ENCODE assay signal across 11 cellular contexts in genomic region chr3:58323795-58324674, GRCh38. TPM values are rescaled to one million over a fixed set of nuclear protein-coding genes. Genes with fewer than 3 reads are reported as not detected.
A peak's percentile ranks its signal among the peaks of the same experiment; 100 is the strongest.
DNase-seq lines count a peak whose midpoint lies in the region; ATAC-seq, FAIRE-seq and TF ChIP-seq lines count a peak whose summit lies in the region.
"Had no signal": no experiment of that assay in that cellular context is flagged by ENCODE, and none has a peak within 500 bp of the region (broad histone marks: within the 10 kb centered on the region; RNA-seq: fewer than 3 reads in every experiment).

No MANE protein-coding gene starts in this region.

- H3K36me3 ChIP-seq in keratinocyte (ENCODE audit: control insufficient read depth in 2 of 2, extremely low read depth in 1 of 2, insufficient read depth in 2 of 2, low read length in 2 of 2) = peaks cover 0 to 7% of the 10 kb centered on the region in 2 experiments

- no peak overlapping the region for H2BK20ac ChIP-seq in H9 (ENCODE audit: low read depth, low read length, poor library complexity, severe bottlenecking)

- H3K23me2 ChIP-seq in H9 (ENCODE audit: insufficient read length, low read depth, low read length, poor library complexity, severe bottlenecking) = no peaks in the 10 kb centered on the region

- H3K56ac ChIP-seq in H9 (ENCODE audit: insufficient read length, low read depth, low read length) = no peak overlapping the region

- H3K9me3 Mint-ChIP-seq in activated naive CD4-positive, alpha-beta T cell treated with anti-CD3 and anti-CD28 coated beads, Interleukin-2, amount 10 ng/mL, durations not matched to agents 7 days and 5 days = no peaks in the 10 kb centered on the region
- H3K9me3 Mint-ChIP-seq in type B pancreatic cell (no peaks in the 10 kb centered on the region), H9 (no peaks in the 10 kb centered on the region)

- no peak overlapping the region for H3K14ac ChIP-seq in H9 (ENCODE audit: insufficient read depth, low read length)

- no peaks in the 10 kb centered on the region for H3K9me1 ChIP-seq in keratinocyte (ENCODE audit: control insufficient read depth, extremely low read depth, insufficient read depth, low read length)

- dilution Hi-C loops in keratinocyte (cut with MboI; ENCODE audit: extremely low pct_ligation_motif_present, low sequenced_read_pairs) = no loop called here

- peak; percentile 36 for FAIRE-seq in keratinocyte (lab: Jason Lieb, UNC)

- H3K79me1 ChIP-seq in H9 (ENCODE audit: insufficient read depth, low read depth, low read length, poor library complexity, severe bottlenecking) = no peaks in the 10 kb centered on the region

- no peak overlapping the region for H2BK5ac ChIP-seq in H9 (ENCODE audit: insufficient read length, low read length)

- H3K4me1 Mint-ChIP-seq in activated naive CD4-positive, alpha-beta T cell treated with anti-CD3 and anti-CD28 coated beads, Interleukin-2, amount 10 ng/mL, durations not matched to agents 7 days and 5 days = peaks cover 28% of the 10 kb centered on the region
- H3K4me1 Mint-ChIP-seq in type B pancreatic cell (ENCODE audit: unreplicated experiment) = peaks cover 20% of the 10 kb centered on the region
- H3K4me1 Mint-ChIP-seq in H9 = peaks cover 22 to 32% of the 10 kb centered on the region in 2 experiments

- TF ChIP-seq CTCF in keratinocyte (optimal IDR thresholded peaks at IDR 0.05 in 1 of 3, IDR thresholded peaks at IDR 0.05 in 1 of 3, conservative IDR thresholded peaks at IDR 0.05 in 1 of 3; ENCODE audit: extremely low read depth in 1 of 3, insufficient read depth in 2 of 3, low read length in 3 of 3) = no peak
- no peak for TF ChIP-seq CTCF in type B pancreatic cell (conservative IDR thresholded peaks at IDR 0.05)
- no peak for TF ChIP-seq CTCF in H9 (conservative IDR thresholded peaks at IDR 0.05)

- H3K27ac Mint-ChIP-seq in activated naive CD4-positive, alpha-beta T cell treated with anti-CD3 and anti-CD28 coated beads, Interleukin-2, amount 10 ng/mL, durations not matched to agents 7 days and 5 days = peak overlapping the region; percentile 62
- peak overlapping the region; percentile 39 for H3K27ac Mint-ChIP-seq in type B pancreatic cell
- H3K27ac Mint-ChIP-seq in H9 = no peak overlapping the region

- no peaks in the 10 kb centered on the region for H4K20me1 ChIP-seq in keratinocyte (ENCODE audit: control insufficient read depth, extremely low read depth, insufficient read depth, low read length)
- no peaks in the 10 kb centered on the region for H4K20me1 ChIP-seq in H9 (ENCODE audit: control insufficient read depth, insufficient read depth, insufficient read length)

- H3K27me3 ChIP-seq in keratinocyte (ENCODE audit: control insufficient read depth, extremely low read depth, insufficient read depth, low read length) (no peaks in the 10 kb centered on the region), right cardiac atrium (ENCODE audit: control insufficient read depth, insufficient read depth) (no peaks in the 10 kb centered on the region), H9 (ENCODE audit: insufficient read depth, low read length) (no peaks in the 10 kb centered on the region)

- no peak overlapping the region for H4K8ac ChIP-seq in H9 (replicated peaks; ENCODE audit: insufficient read length, low read depth, low read length)

- no peak overlapping the region for H2BK12ac ChIP-seq in H9 (ENCODE audit: insufficient read length, low read depth, low read length)

- no peak for ATAC-seq in right cardiac atrium
- no peak for ATAC-seq in HG03135 (IDR thresholded peaks at IDR 0.05; ENCODE audit: unreplicated experiment)
- ATAC-seq: Panc1 had no signal

- intact Hi-C loops in right cardiac atrium (cut with DNase I) = loop anchor here in 2 of 4 donors (5.0 to 10.0 kb wide), 3 partner anchors 88 to 208 kb away; partner anchors contain the start of gene KCTD6 (in 1 of the 2)

- H3K4me3 Mint-ChIP-seq in activated naive CD4-positive, alpha-beta T cell treated with anti-CD3 and anti-CD28 coated beads, Interleukin-2, amount 10 ng/mL, durations not matched to agents 7 days and 5 days = no peak overlapping the region
- H3K4me3 Mint-ChIP-seq in type B pancreatic cell (no peak overlapping the region), H9 (no peak overlapping the region)

- H3K23ac ChIP-seq in H9 (ENCODE audit: insufficient read length, low read depth, low read length) = no peak overlapping the region

- no peak overlapping the region for H3K4ac ChIP-seq in H9 (ENCODE audit: low read depth, low read length)

- H2AFZ ChIP-seq in keratinocyte (ENCODE audit: control insufficient read depth, low read length) (no peak overlapping the region), H9 (ENCODE audit: low read length) (no peak overlapping the region)

- H2BK120ac ChIP-seq in H9 (ENCODE audit: low read depth, low read length, poor library complexity, severe bottlenecking) = no peak overlapping the region

- CTCF ChIA-PET in activated naive CD4-positive, alpha-beta T cell treated with anti-CD3 and anti-CD28 coated beads, Interleukin-2, amount 10 ng/mL, durations not matched to agents 7 days and 5 days (lab: Charles Lee) = interaction anchor here (0.8 to 4.1 kb wide), 7 partner anchors 8 to 351 kb away, joined by 3 to 20 read pairs (median 10); partner anchors contain the start of genes HTD2, PXK and RPP14

- H3K79me2 ChIP-seq in keratinocyte (ENCODE audit: control insufficient read depth, insufficient read depth, low read length) = no peaks in the 10 kb centered on the region
- no peaks in the 10 kb centered on the region for H3K79me2 ChIP-seq in H9 (ENCODE audit: insufficient read depth, low read length)

- no peak overlapping the region for H3K9ac ChIP-seq in keratinocyte (ENCODE audit: control insufficient read depth, extremely low read depth, insufficient read depth, low read length)
- H3K9ac ChIP-seq in H9 (ENCODE audit: extremely low read depth, insufficient read length, low read length) = no peak overlapping the region

- H3K4me1 ChIP-seq in keratinocyte (ENCODE audit: control insufficient read depth, extremely low read depth, insufficient read depth, low read length) (peaks cover 17% of the 10 kb centered on the region), right cardiac atrium (ENCODE audit: control insufficient read depth, insufficient read depth, low read length) (no peaks in the 10 kb centered on the region), H9 (ENCODE audit: insufficient read depth, low read length) (peaks cover 7% of the 10 kb centered on the region; the same call in 1 of the 2 replicates)

- no peak overlapping the region for H3K27ac ChIP-seq in keratinocyte (ENCODE audit: control insufficient read depth, insufficient read depth, low read length)
- no peak overlapping the region for H3K27ac ChIP-seq in right cardiac atrium (ENCODE audit: low read length)
- no peak overlapping the region for H3K27ac ChIP-seq in H9 (ENCODE audit: insufficient read length, low read depth, low read length)

- no peak overlapping the region for H3T11ph ChIP-seq in H9 (ENCODE audit: low read length)

- no peak overlapping the region for H3K18ac ChIP-seq in H9 (ENCODE audit: insufficient read length, low read depth, low read length)

- H3K9me3 ChIP-seq in keratinocyte (ENCODE audit: control insufficient read depth, low read depth, low read length) (no peaks in the 10 kb centered on the region), right cardiac atrium (ENCODE audit: control insufficient read depth, low read length) (no peaks in the 10 kb centered on the region), H9 (ENCODE audit: control insufficient read depth, low read depth, low read length) (no peaks in the 10 kb centered on the region)
- H3K9me3 ChIP-seq: mucosa of descending colon had no signal

- 69% methylated on average over 1 of the region's 1 CpG for WGBS in right cardiac atrium
- WGBS in H9 (ENCODE audit: extremely low coverage, insufficient read length, low lambda C conversion rate) = no CpG with 5 or more reads among the region's 1 CpG

- H3K27me3 Mint-ChIP-seq in activated naive CD4-positive, alpha-beta T cell treated with anti-CD3 and anti-CD28 coated beads, Interleukin-2, amount 10 ng/mL, durations not matched to agents 7 days and 5 days = no peaks in the 10 kb centered on the region
- H3K27me3 Mint-ChIP-seq in type B pancreatic cell (no peaks in the 10 kb centered on the region), H9 (ENCODE audit: low read depth) (no peaks in the 10 kb centered on the region; the same call in 1 of the 2 replicates)

- H4K5ac ChIP-seq in H9 (ENCODE audit: insufficient read length, low read depth, low read length) = no peak overlapping the region

- H3K4me2 ChIP-seq in keratinocyte (ENCODE audit: control insufficient read depth, extremely low read depth, insufficient read depth, low read depth, low read length) = no peak overlapping the region
- H3K4me2 ChIP-seq in H9 (ENCODE audit: insufficient read depth, insufficient read length, low read length) = no peak overlapping the region

- H3K36me3 Mint-ChIP-seq in activated naive CD4-positive, alpha-beta T cell treated with anti-CD3 and anti-CD28 coated beads, Interleukin-2, amount 10 ng/mL, durations not matched to agents 7 days and 5 days = peaks cover 6% of the 10 kb centered on the region
- H3K36me3 Mint-ChIP-seq in type B pancreatic cell (peaks cover 7% of the 10 kb centered on the region), H9 (ENCODE audit: insufficient read depth in 1 of 3, low read depth in 3 of 3) (peaks cover 0 to 15% (median 8%) of the 10 kb centered on the region in 3 experiments; a peak in 3 of 7 replicates)

- H2BK15ac ChIP-seq in H9 (ENCODE audit: low read depth, low read length) = no peak overlapping the region

- peak; percentile 23 for DNase-seq in stimulated activated CD4-positive, alpha-beta T cell treated with anti-CD3 and anti-CD28 coated beads, Interleukin-15, amount 100 ng/mL, for 24 hours
- no peak for DNase-seq in stimulated activated CD4-positive, alpha-beta T cell treated with anti-CD3 and anti-CD28 coated beads, Interleukin-4, amount 100 ng/mL, for 1 hour
- no peak for DNase-seq in activated naive CD4-positive, alpha-beta T cell treated with anti-CD3 and anti-CD28 coated beads, Interleukin-2, amount 10 ng/mL, durations not matched to agents 7 days and 5 days
- DNase-seq in keratinocyte (ENCODE audit: low read depth, low spot score) (no peak), type B pancreatic cell (ENCODE audit: extremely low spot score, unreplicated experiment) (no peak), right cardiac atrium (no peak), H9 (no peak)
- DNase-seq: activated CD8-positive, alpha-beta memory T cell treated with anti-CD3 and anti-CD28 coated beads, Interleukin-2, amount 50 U/mL, for 48 hours; mucosa of descending colon had no signal

- H4K91ac ChIP-seq in H9 (ENCODE audit: insufficient read length, low read depth, low read length) = no peak overlapping the region

- no peak overlapping the region for H2AK5ac ChIP-seq in H9 (ENCODE audit: insufficient read length, low read length)

- no peak overlapping the region for H3K4me3 ChIP-seq in keratinocyte (ENCODE audit: control insufficient read depth in 2 of 3, extremely low read depth in 1 of 3, insufficient read depth in 2 of 3, low read depth in 1 of 3, low read length in 3 of 3)
- H3K4me3 ChIP-seq in right cardiac atrium (ENCODE audit: low read length) = no peak overlapping the region
- H3K4me3 ChIP-seq: mucosa of descending colon had no signal

RNA-seq across cellular contexts. Expression of gene PXK, which starts 8.7 kb away (rescaled TPM):
- polyA plus RNA-seq in keratinocyte = 9.2 to 12.9 TPM (median 12.2 TPM) in 3 replicates
- polyA plus RNA-seq in keratinocyte (2011; ENCODE audit: low read depth) = 11.9 TPM
- polyA plus RNA-seq in keratinocyte (2011; cell fraction: cytosol; rRNA removed) = 10.4 and 15.0 TPM in 2 replicates
- polyA plus RNA-seq in keratinocyte (2011; cell fraction: nucleus; rRNA removed) = 14.8 and 15.1 TPM in 2 replicates
- polyA plus RNA-seq in keratinocyte (2012; ENCODE audit: low replicate concordance) = 9.1 and 13.2 TPM in 2 replicates
- 4.5 to 12.9 TPM (median 8.1 TPM) in 3 replicates for polyA minus RNA-seq in keratinocyte
- polyA minus RNA-seq in keratinocyte (2011; cell fraction: cytosol; rRNA and poly(A)+ RNA removed) = 10.4 TPM
- polyA minus RNA-seq in keratinocyte (2011; cell fraction: nucleus; rRNA and poly(A)+ RNA removed) = 6.8 and 14.3 TPM in 2 replicates
- total RNA-seq in type B pancreatic cell (ENCODE audit: low replicate concordance) = 12.4 and 15.1 TPM in 2 replicates
- total RNA-seq in right cardiac atrium = 10 to 100 TPM; 11.4 to 17.3 (median 13.7) TPM
- 7.7 TPM for polyA plus RNA-seq in right cardiac atrium
- 3.3 and 3.4 TPM in 2 replicates for total RNA-seq in H9 (2021)

RNA-seq across cellular contexts. Expression of gene HTD2, which starts 17.7 kb away (rescaled TPM):
- polyA plus RNA-seq in keratinocyte (10.5 to 12.5 TPM (median 11.2 TPM) in 3 replicates), right cardiac atrium (15.5 TPM)
- 10.5 TPM for polyA plus RNA-seq in keratinocyte (2011; ENCODE audit: low read depth)
- 7.7 and 14.5 TPM in 2 replicates for polyA plus RNA-seq in keratinocyte (2011; cell fraction: cytosol; rRNA removed)
- 10.8 and 11.0 TPM in 2 replicates for polyA plus RNA-seq in keratinocyte (2011; cell fraction: nucleus; rRNA removed)
- polyA plus RNA-seq in keratinocyte (2012; ENCODE audit: low replicate concordance) = 6.3 and 9.5 TPM in 2 replicates
- 1.2 to 10.8 TPM (median 9.9 TPM) in 3 replicates for polyA minus RNA-seq in keratinocyte
- polyA minus RNA-seq in keratinocyte (2011; cell fraction: cytosol; rRNA and poly(A)+ RNA removed) = 7.7 TPM
- polyA minus RNA-seq in keratinocyte (2011; cell fraction: nucleus; rRNA and poly(A)+ RNA removed) = 3.5 and 7.8 TPM in 2 replicates
- total RNA-seq in type B pancreatic cell (ENCODE audit: low replicate concordance) (10.6 and 11.4 TPM in 2 replicates), right cardiac atrium (10 to 100 TPM; 10.1 to 16.9 (median 12.2) TPM), H9 (2021) (13.4 and 16.1 TPM in 2 replicates)

RNA-seq across cellular contexts. Expression of gene RPP14, which starts 18.0 kb away (rescaled TPM):
- polyA plus RNA-seq in keratinocyte = 20.6 to 24.6 TPM (median 21.7 TPM) in 3 replicates
- polyA plus RNA-seq in keratinocyte (2011; ENCODE audit: low read depth) = 4.9 TPM
- 14.5 and 18.2 TPM in 2 replicates for polyA plus RNA-seq in keratinocyte (2011; cell fraction: cytosol; rRNA removed)
- polyA plus RNA-seq in keratinocyte (2011; cell fraction: nucleus; rRNA removed) = 20.6 and 21.1 TPM in 2 replicates
- polyA plus RNA-seq in keratinocyte (2012; ENCODE audit: low replicate concordance) = 7.5 and 14.5 TPM in 2 replicates
- 4.9 to 15.7 TPM (median 13.8 TPM) in 3 replicates for polyA minus RNA-seq in keratinocyte
- polyA minus RNA-seq in keratinocyte (2011; cell fraction: cytosol; rRNA and poly(A)+ RNA removed) = 8.2 TPM
- 4.5 and 16.3 TPM in 2 replicates for polyA minus RNA-seq in keratinocyte (2011; cell fraction: nucleus; rRNA and poly(A)+ RNA removed)
- total RNA-seq in type B pancreatic cell (ENCODE audit: low replicate concordance) = 22.1 and 23.3 TPM in 2 replicates
- 10 to 100 TPM; 15.7 to 24.9 (median 18.3) TPM for total RNA-seq in right cardiac atrium
- 26.0 TPM for polyA plus RNA-seq in right cardiac atrium
- 23.9 and 24.4 TPM in 2 replicates for total RNA-seq in H9 (2021)

Comparison
In these comparisons a context has a peak if more than half of its experiments do, and no peak if none do; other contexts are left out.
1. H3K27ac Mint-ChIP-seq: peak in activated naive CD4-positive, alpha-beta T cell treated with anti-CD3 and anti-CD28 coated beads, Interleukin-2, amount 10 ng/mL, durations not matched to agents 7 days and 5 days (single experiment) and type B pancreatic cell (single experiment); none in H9 (0 of 3).